21 cellular contexts compared by ENCODE assay signal in genomic region chr5:131524431-131524830, GRCh38.
"Had no signal": no experiment of that assay in that cellular context is flagged by ENCODE, and none has a peak within 500 bp of the region (broad histone marks: within the 10 kb centered on the region; RNA-seq: fewer than 3 reads in every experiment).

No MANE protein-coding gene starts in this region.

- H3K27me3 Mint-ChIP-seq: activated naive CD4-positive, alpha-beta T cell treated with anti-CD3 and anti-CD28 coated beads, Interleukin-2, amount 10 ng/mL, durations not matched to agents 7 days and 5 days; activated T-cell treated with anti-CD3 and anti-CD28 coated beads, Interleukin-2, amount 50 U/mL, for 24 hours; effector memory CD8-positive, alpha-beta T cell; type B pancreatic cell had no signal

- H3K36me3 Mint-ChIP-seq: type B pancreatic cell had no signal

- H3K4me1 ChIP-seq: pancreas, testis had no signal

- H3K27ac ChIP-seq: pancreas, testis, WERI-Rb-1 had no signal

- DNase-seq: activated CD4-positive, alpha-beta T cell treated with anti-CD3 and anti-CD28 coated beads for 4 hours; activated CD8-positive, alpha-beta T cell treated with anti-CD3 and anti-CD28 coated beads, Interleukin-2, amount 10 ng/mL, durations not matched to agents 7 days and 5 days; activated naive CD4-positive, alpha-beta T cell treated with anti-CD3 and anti-CD28 coated beads, Interleukin-2, amount 10 ng/mL, durations not matched to agents 7 days and 5 days; activated T-cell treated with anti-CD3 and anti-CD28 coated beads, Interleukin-2, amount 50 U/mL, for 24 hours; amniotic stem cell; effector memory CD8-positive, alpha-beta T cell; hypothalamus; mammary epithelial cell; midbrain; pancreas; stimulated activated CD4-positive, alpha-beta T cell treated with anti-CD3 and anti-CD28 coated beads, Interleukin-4, amount 100 ng/mL, for 24 hours; SW 1271; testis; WERI-Rb-1 had no signal

- H3K36me3 ChIP-seq: pancreas, WERI-Rb-1 had no signal

- H3K27ac Mint-ChIP-seq: activated CD8-positive, alpha-beta T cell treated with anti-CD3 and anti-CD28 coated beads, Interleukin-2, amount 10 ng/mL, durations not matched to agents 7 days and 5 days; activated naive CD4-positive, alpha-beta T cell treated with anti-CD3 and anti-CD28 coated beads, Interleukin-2, amount 10 ng/mL, durations not matched to agents 7 days and 5 days; activated T-cell treated with anti-CD3 and anti-CD28 coated beads, Interleukin-2, amount 50 U/mL, for 24 hours; activated T-helper 2 cell treated with anti-CD3 and anti-CD28 coated beads, Interferon-gamma antibody, Interleukin-2, Interleukin-4, amounts not matched to agents 10 μg/mL and 5 μg/mL and 100 μg/mL, durations not matched to agents 14 hours and 24 hours and 36 hours; type B pancreatic cell had no signal

- H3K4me3 Mint-ChIP-seq: activated CD8-positive, alpha-beta T cell treated with anti-CD3 and anti-CD28 coated beads, Interleukin-2, amount 10 ng/mL, durations not matched to agents 7 days and 5 days; activated naive CD4-positive, alpha-beta T cell treated with anti-CD3 and anti-CD28 coated beads, Interleukin-2, amount 10 ng/mL, durations not matched to agents 7 days and 5 days; activated T-cell treated with anti-CD3 and anti-CD28 coated beads, Interleukin-2, amount 50 U/mL, for 24 hours; effector memory CD8-positive, alpha-beta T cell; stimulated activated effector memory CD8-positive, alpha-beta T cell treated with anti-CD3 and anti-CD28 coated beads, Interleukin-12 subunit alpha, Interleukin-12 subunit beta, amount 100 ng/mL, for 72 hours; type B pancreatic cell had no signal

- ATAC-seq: activated CD8-positive, alpha-beta T cell treated with anti-CD3 and anti-CD28 coated beads, Interleukin-2, amount 10 ng/mL, durations not matched to agents 7 days and 5 days; effector memory CD8-positive, alpha-beta T cell; left lobe of liver; pancreas; sciatic nerve; stimulated activated effector memory CD8-positive, alpha-beta T cell treated with anti-CD3 and anti-CD28 coated beads, Interleukin-12 subunit alpha, Interleukin-12 subunit beta, amount 100 ng/mL, for 72 hours had no signal

- H3K4me3 ChIP-seq: pancreas, smooth muscle cell, testis had no signal

- H3K9me3 ChIP-seq: neutrophil, pancreas, testis had no signal

- H3K27me3 ChIP-seq: neutrophil, pancreas, testis had no signal

- H3K9me3 Mint-ChIP-seq: activated naive CD4-positive, alpha-beta T cell treated with anti-CD3 and anti-CD28 coated beads, Interleukin-2, amount 10 ng/mL, durations not matched to agents 7 days and 5 days; activated T-cell treated with anti-CD3 and anti-CD28 coated beads, Interleukin-2, amount 50 U/mL, for 24 hours; activated T-helper 2 cell treated with anti-CD3 and anti-CD28 coated beads, Interferon-gamma antibody, Interleukin-2, Interleukin-4, amounts not matched to agents 10 μg/mL and 5 μg/mL and 100 μg/mL, durations not matched to agents 14 hours and 24 hours and 36 hours; effector memory CD8-positive, alpha-beta T cell; stimulated activated effector memory CD8-positive, alpha-beta T cell treated with anti-CD3 and anti-CD28 coated beads, Interleukin-12 subunit alpha, Interleukin-12 subunit beta, amount 100 ng/mL, for 72 hours; type B pancreatic cell had no signal
